In the genomic region with DNA sequence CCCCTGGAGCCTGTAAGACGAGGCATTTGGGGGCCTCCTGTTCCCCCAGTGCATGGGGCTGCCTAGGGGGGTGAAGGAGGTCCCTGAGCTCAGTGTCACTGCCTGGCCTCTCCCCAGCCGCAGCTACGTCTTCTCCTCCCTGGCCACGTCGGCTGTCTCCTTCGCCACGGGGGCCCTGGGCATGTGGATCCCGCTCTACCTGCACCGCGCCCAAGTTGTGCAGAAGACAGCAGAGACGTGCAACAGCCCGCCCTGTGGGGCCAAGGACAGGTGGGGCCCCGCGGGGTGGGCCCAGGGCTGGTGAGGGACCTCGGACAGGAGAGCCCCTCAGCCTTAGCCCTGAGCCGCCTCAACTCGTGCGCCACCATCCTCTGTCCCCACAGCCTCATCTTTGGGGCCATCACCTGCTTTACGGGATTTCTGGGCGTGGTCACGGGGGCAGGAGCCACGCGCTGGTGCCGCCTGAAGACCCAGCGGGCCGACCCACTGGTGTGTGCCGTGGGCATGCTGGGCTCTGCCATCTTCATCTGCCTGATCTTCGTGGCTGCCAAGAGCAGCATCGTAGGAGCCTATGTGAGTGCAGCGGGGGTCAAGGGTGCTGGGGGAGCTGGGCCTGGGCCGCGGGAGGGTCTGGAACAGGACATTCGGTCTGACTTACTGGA, we compare ENCODE assay signal across 28 cellular contexts. TPM values are rescaled to one million over a fixed set of nuclear protein-coding genes. Genes with fewer than 3 reads are reported as not detected.
DNase-seq lines count a peak whose midpoint lies in the region; ATAC-seq and TF ChIP-seq lines count a peak whose summit lies in the region.
"Had no signal": no experiment of that assay in that cellular context is flagged by ENCODE, and none has a peak within 500 bp of the region (broad histone marks: within the 10 kb centered on the region; RNA-seq: fewer than 3 reads in every experiment).

No MANE protein-coding gene starts in this region.

- H3K27ac Mint-ChIP-seq in endothelial cell (ENCODE audit: unreplicated experiment) (peak overlapping the region; percentile 82), GM23338 (no peak overlapping the region)
- H3K27ac Mint-ChIP-seq: activated naive CD8-positive, alpha-beta T cell treated with anti-CD3 and anti-CD28 coated beads, Interleukin-2, amount 10 ng/mL, durations not matched to agents 7 days and 5 days; activated T-helper 2 cell treated with anti-CD3 and anti-CD28 coated beads, Interferon-gamma antibody, Interleukin-2, Interleukin-4, amounts not matched to agents 10 μg/mL and 5 μg/mL and 100 μg/mL, durations not matched to agents 14 hours and 24 hours and 36 hours; nephron progenitor cell; type B pancreatic cell had no signal

- CTCF ChIA-PET in HEK293 (lab: Yijun Ruan, JAX): interaction anchor here (0.6 kb wide), 1 partner anchor 30 kb away, joined by 4 read pairs; no protein-coding TSS in a partner anchor

- no peaks in the 10 kb centered on the region for H3K9me2 ChIP-seq in GM23338 (ENCODE audit: insufficient read depth)

- POLR2A ChIA-PET in HEK293 (lab: Yijun Ruan, JAX): interaction anchor here (1.1 kb wide), 1 partner anchor 11 kb away, joined by 3 read pairs; no protein-coding TSS in a partner anchor

- no peaks in the 10 kb centered on the region for H3K79me2 ChIP-seq in GM23338 (replicated peaks; ENCODE audit: insufficient read depth)
- H3K79me2 ChIP-seq: parathyroid adenoma had no signal

- H3K27me3 Mint-ChIP-seq in endothelial cell (ENCODE audit: unreplicated experiment): peaks cover 19% of the 10 kb centered on the region
- peaks cover 70% of the 10 kb centered on the region for H3K27me3 Mint-ChIP-seq in GM23338 (ENCODE audit: insufficient read depth, low read depth, poor library complexity)

- H3K27me3 ChIP-seq in BLaER1 treated with 17β-estradiol and CSF1 and Interleukin-3, amounts not matched to agents 10 nM and 100 nM: no peaks in the 10 kb centered on the region
- peaks cover 0 to 21% (median 6%) of the 10 kb centered on the region in 3 donors for H3K27me3 ChIP-seq in sigmoid colon
- peaks cover 42% of the 10 kb centered on the region for H3K27me3 ChIP-seq in GM23338 (ENCODE audit: insufficient read depth)
- H3K27me3 ChIP-seq: right atrium auricular region had no signal

- TF ChIP-seq CTCF in HEK293 (tag by site-specific recombination; IDR thresholded peaks at IDR 0.05) (no peak), endothelial cell (IDR thresholded peaks at IDR 0.05; ENCODE audit: unreplicated experiment) (no peak), sigmoid colon (IDR thresholded peaks at IDR 0.05) (no peak), GM23338 (conservative IDR thresholded peaks at IDR 0.05; ENCODE audit: low read depth in 2 of 2) (no peak)

- H3K4me3 ChIP-seq in BLaER1 treated with 17β-estradiol and CSF1 and Interleukin-3, amounts not matched to agents 10 nM and 100 nM: no peak overlapping the region
- H3K4me3 ChIP-seq in HEK293 (ENCODE audit: low read depth, low read length): no peak overlapping the region
- no peak overlapping the region for H3K4me3 ChIP-seq in sigmoid colon
- H3K4me3 ChIP-seq in GM23338: no peak overlapping the region
- H3K4me3 ChIP-seq: lung, right atrium auricular region had no signal

- TF ChIP-seq POLR2A in sigmoid colon (IDR thresholded peaks at IDR 0.05): no peak

- 69 to 85% methylated on average over 33 of the region's 33 CpGs for WGBS in sigmoid colon, 2 donors

- H3K4me3 Mint-ChIP-seq in endothelial cell (ENCODE audit: unreplicated experiment) (peak overlapping the region; percentile 67), GM23338 (no peak overlapping the region)
- H3K4me3 Mint-ChIP-seq: activated naive CD8-positive, alpha-beta T cell treated with anti-CD3 and anti-CD28 coated beads, Interleukin-2, amount 10 ng/mL, durations not matched to agents 7 days and 5 days; CD4-positive, alpha-beta memory T cell; nephron progenitor cell; type B pancreatic cell had no signal

- intact Hi-C loops in sigmoid colon (cut with DNase I): no loop called here

- H3K9me3 ChIP-seq in BLaER1 treated with 17β-estradiol and CSF1 and Interleukin-3, amounts not matched to agents 10 nM and 100 nM (replicated peaks in 1 of 11): no peaks in the 10 kb centered on the region
- no peaks in the 10 kb centered on the region for H3K9me3 ChIP-seq in HEK293 (ENCODE audit: control insufficient read depth, insufficient read depth, low read depth, low read length)
- H3K9me3 ChIP-seq in sigmoid colon: no peaks in the 10 kb centered on the region
- H3K9me3 ChIP-seq: right atrium auricular region had no signal

- H4K20me1 ChIP-seq in BLaER1 treated with 17β-estradiol and CSF1 and Interleukin-3, amounts not matched to agents 10 nM and 100 nM: peaks cover 0 to 49% (median 17%) of the 10 kb centered on the region in 11 experiments; a peak in 18 of 22 replicates
- H4K20me1 ChIP-seq in GM23338 (replicated peaks; ENCODE audit: insufficient read depth): no peaks in the 10 kb centered on the region; the same call in 1 of the 2 replicates

- H2AFZ ChIP-seq in GM23338: no peak overlapping the region
- H2AFZ ChIP-seq: parathyroid adenoma had no signal

- no peaks in the 10 kb centered on the region for H3K9me3 Mint-ChIP-seq in endothelial cell (ENCODE audit: unreplicated experiment)
- H3K9me3 Mint-ChIP-seq in GM23338: no peaks in the 10 kb centered on the region; the same call in 2 of the 3 replicates
- H3K9me3 Mint-ChIP-seq: activated naive CD8-positive, alpha-beta T cell treated with anti-CD3 and anti-CD28 coated beads, Interleukin-2, amount 10 ng/mL, durations not matched to agents 7 days and 5 days; activated T-helper 2 cell treated with anti-CD3 and anti-CD28 coated beads, Interferon-gamma antibody, Interleukin-2, Interleukin-4, amounts not matched to agents 10 μg/mL and 5 μg/mL and 100 μg/mL, durations not matched to agents 14 hours and 24 hours and 36 hours; CD4-positive, alpha-beta memory T cell; nephron progenitor cell; type B pancreatic cell had no signal

- peaks cover 55 to 98% (median 89%) of the 10 kb centered on the region in 10 experiments for H3K4me1 ChIP-seq in BLaER1 treated with 17β-estradiol and CSF1 and Interleukin-3, amounts not matched to agents 10 nM and 100 nM
- H3K4me1 ChIP-seq in HEK293 (ENCODE audit: control insufficient read depth, insufficient read depth, low read length) (no peaks in the 10 kb centered on the region), sigmoid colon (peaks cover 0 to 34% (median 22%) of the 10 kb centered on the region in 4 donors), GM23338 (ENCODE audit: insufficient read depth) (peaks cover 7% of the 10 kb centered on the region; the same call in 1 of the 2 replicates)
- H3K4me1 ChIP-seq: foreskin keratinocyte had no signal

- peaks cover 10% of the 10 kb centered on the region for H3F3A ChIP-seq in GM23338 (replicated peaks; ENCODE audit: low read depth)

- 0 out of 22 replicates have a peak overlapping the region, but pooled peaks of 1 of the 11 experiments have one; percentile 13 for H3K9ac ChIP-seq in BLaER1 treated with 17β-estradiol and CSF1 and Interleukin-3, amounts not matched to agents 10 nM and 100 nM
- H3K9ac ChIP-seq: parathyroid adenoma had no signal

- no peak for DNase-seq in endothelial cell (ENCODE audit: low spot score)
- no peak for DNase-seq in sigmoid colon
- no peak for DNase-seq in NCI-H2107 (lab: John Stamatoyannopoulos, UW)
- no peak for DNase-seq in stimulated activated CD4-positive, alpha-beta T cell treated with anti-CD3 and anti-CD28 coated beads, Interleukin-2, amount 100 ng/mL, for 48 hours
- no peak for DNase-seq in GM23338 (ENCODE audit: low spot score)
- DNase-seq: activated CD4-positive, alpha-beta T cell treated with anti-CD3 and anti-CD28 coated beads, Interleukin-2, amount 50 U/mL, for 1 hour; cerebellar nuclear complex; erythroblast; foreskin keratinocyte; GOT3; NCI-H1092; NCI-H187 treated with DMSO at 0.1 percent for 48 hours; nephron progenitor cell; stimulated activated CD4-positive, alpha-beta T cell treated with anti-CD3 and anti-CD28 coated beads, Interleukin-12 subunit alpha, Interleukin-12 subunit beta, amount 100 ng/mL, for 4 hours; stimulated activated CD4-positive, alpha-beta T cell treated with anti-CD3 and anti-CD28 coated beads, Interleukin-4, amount 100 ng/mL, for 4 hours; stimulated activated naive CD4-positive, alpha-beta T cell treated with Interleukin-2 at 50 U/mL for 16 hours had no signal

- peaks cover 20% of the 10 kb centered on the region for H3K36me3 Mint-ChIP-seq in endothelial cell (ENCODE audit: low read depth, unreplicated experiment)
- peaks cover 5% of the 10 kb centered on the region; the same call in 2 of the 3 replicates for H3K36me3 Mint-ChIP-seq in GM23338 (ENCODE audit: low read depth)
- H3K36me3 Mint-ChIP-seq: activated naive CD8-positive, alpha-beta T cell treated with anti-CD3 and anti-CD28 coated beads, Interleukin-2, amount 10 ng/mL, durations not matched to agents 7 days and 5 days had no signal

- peaks cover 43% of the 10 kb centered on the region for H3K4me1 Mint-ChIP-seq in endothelial cell (ENCODE audit: unreplicated experiment)
- peaks cover 18% of the 10 kb centered on the region for H3K4me1 Mint-ChIP-seq in GM23338

- H3K27ac ChIP-seq in BLaER1 treated with 17β-estradiol and CSF1 and Interleukin-3, amounts not matched to agents 10 nM and 100 nM: peak overlapping the region in 1 of 11 experiments; percentile 26; a peak in 1 of 22 replicates
- no peak overlapping the region for H3K27ac ChIP-seq in HEK293 (ENCODE audit: extremely low read depth, low read depth, low read length)
- H3K27ac ChIP-seq in sigmoid colon: peak overlapping the region; percentile 51 to 72 (median 61)
- no peak overlapping the region for H3K27ac ChIP-seq in GM23338 (ENCODE audit: low read depth)
- H3K27ac ChIP-seq: foreskin keratinocyte, VCaP had no signal

- TF ChIP-seq EP300 in sigmoid colon (IDR thresholded peaks at IDR 0.05): no peak

- peak overlapping the region in 8 of 11 experiments; percentile 7 to 92 (median 80); a peak in 11 of 22 replicates for H3K4me2 ChIP-seq in BLaER1 treated with 17β-estradiol and CSF1 and Interleukin-3, amounts not matched to agents 10 nM and 100 nM
- H3K4me2 ChIP-seq in GM23338: no peak overlapping the region

- ATAC-seq in GM23338: no peak
- no peak for ATAC-seq in HG03378 (IDR thresholded peaks at IDR 0.05; ENCODE audit: unreplicated experiment)
- ATAC-seq: foreskin keratinocyte had no signal

- H3K36me3 ChIP-seq in BLaER1 treated with 17β-estradiol and CSF1 and Interleukin-3, amounts not matched to agents 10 nM and 100 nM: peaks cover 0 to 13% (median 10%) of the 10 kb centered on the region in 11 experiments; a peak in 16 of 22 replicates
- peaks cover 0 to 11% of the 10 kb centered on the region in 2 experiments; a peak in 1 of 3 replicates for H3K36me3 ChIP-seq in HEK293 (ENCODE audit: control insufficient read depth in 2 of 2, insufficient read depth in 1 of 2, low read length in 2 of 2)
- no peaks in the 10 kb centered on the region for H3K36me3 ChIP-seq in sigmoid colon
- H3K36me3 ChIP-seq in GM23338 (ENCODE audit: insufficient read depth): no peaks in the 10 kb centered on the region

RNA-seq across cellular contexts. Expression of gene MYBBP1A, which starts 22.2 kb away (rescaled TPM):
- total RNA-seq in endothelial cell (ENCODE audit: unreplicated experiment): 32.4 TPM
- total RNA-seq in sigmoid colon: 10 to 100 TPM; 23.2 to 32.4 (median 27.4) TPM
- 10 to 100 TPM in 1 of 3 donors, 1 to 10 TPM in 2; 6.6 to 44.5 (median 7.4) TPM for polyA plus RNA-seq in sigmoid colon
- total RNA-seq in GM23338 (2014; rRNA removed; shearing (Covaris generic)): 169 and 213 TPM in 2 replicates
- polyA plus RNA-seq in GM23338 (2016; fragmentation: Nextera tagmentation; extraction: Ambion mirVana): 66.4 and 70.7 TPM in 2 replicates

RNA-seq across cellular contexts. Expression of gene GGT6, which starts 27.4 kb away (rescaled TPM):
- total RNA-seq in endothelial cell (ENCODE audit: unreplicated experiment): not detected
- 1 to 10 TPM in 1 of 4 donors, under 1 TPM in 1, not detected in 2; 0.71 to 3.0 TPM for total RNA-seq in sigmoid colon
- 10 to 100 TPM; 22.2 to 94.4 (median 28.4) TPM for polyA plus RNA-seq in sigmoid colon
- 0.24 TPM in 1 of 2 replicates, not detected in the other for total RNA-seq in GM23338 (2014; rRNA removed; shearing (Covaris generic))
- 0.12 TPM in 1 of 2 replicates, not detected in the other for polyA plus RNA-seq in GM23338 (2016; fragmentation: Nextera tagmentation; extraction: Ambion mirVana)
- total RNA-seq: activated naive CD8-positive, alpha-beta T cell treated with anti-CD3 and anti-CD28 coated beads, Interleukin-2, amount 10 ng/mL, durations not matched to agents 7 days and 5 days; activated T-helper 2 cell treated with anti-CD3 and anti-CD28 coated beads, Interferon-gamma antibody, Interleukin-2, Interleukin-4, amounts not matched to agents 10 μg/mL and 5 μg/mL and 100 μg/mL, durations not matched to agents 14 hours and 24 hours and 36 hours; CD4-positive, alpha-beta memory T cell; LHCN-M2; right atrium auricular region had no signal
- polyA plus RNA-seq: CD4-positive, alpha-beta memory T cell had no signal

RNA-seq across cellular contexts. Expression of gene SPNS2, which starts 34.3 kb away (rescaled TPM):
- 187 TPM for total RNA-seq in endothelial cell (ENCODE audit: unreplicated experiment)
- total RNA-seq in sigmoid colon: 10 to 100 TPM in 1 of 4 donors, 1 to 10 TPM in 3; 5.3 to 10.8 (median 8.3) TPM
- 10 to 100 TPM in 2 of 3 donors, 1 to 10 TPM in 1; 6.6 to 40.5 (median 12.0) TPM for polyA plus RNA-seq in sigmoid colon
- 0.78 and 2.3 TPM in 2 replicates for total RNA-seq in GM23338 (2014; rRNA removed; shearing (Covaris generic))
- 1.4 and 1.7 TPM in 2 replicates for polyA plus RNA-seq in GM23338 (2016; fragmentation: Nextera tagmentation; extraction: Ambion mirVana)

RNA-seq across cellular contexts. Expression of gene SMTNL2, which starts 51.3 kb away (rescaled TPM):
- total RNA-seq in endothelial cell (ENCODE audit: unreplicated experiment) (0.59 TPM), sigmoid colon (1 to 10 TPM in 3 of 4 donors, under 1 TPM in 1; 0.33 to 1.9 (median 1.6) TPM)
- polyA plus RNA-seq in sigmoid colon (under 1 TPM in 2 of 3 donors, not detected in 1; 0.45 to 0.60 TPM), GM23338 (2016; fragmentation: Nextera tagmentation; extraction: Ambion mirVana) (1.3 and 3.1 TPM in 2 replicates)
- total RNA-seq in GM23338 (2014; rRNA removed; shearing (Covaris generic)): 1.7 and 4.3 TPM in 2 replicates
- total RNA-seq: activated naive CD8-positive, alpha-beta T cell treated with anti-CD3 and anti-CD28 coated beads, Interleukin-2, amount 10 ng/mL, durations not matched to agents 7 days and 5 days; activated T-helper 2 cell treated with anti-CD3 and anti-CD28 coated beads, Interferon-gamma antibody, Interleukin-2, Interleukin-4, amounts not matched to agents 10 μg/mL and 5 μg/mL and 100 μg/mL, durations not matched to agents 14 hours and 24 hours and 36 hours; CD4-positive, alpha-beta memory T cell; foreskin keratinocyte; LHCN-M2 had no signal
- polyA plus RNA-seq: CD4-positive, alpha-beta memory T cell; foreskin keratinocyte had no signal

Comparison
In these comparisons a context has a peak if more than half of its experiments do, and no peak if none do; other contexts are left out.
1. H3K27ac ChIP-seq: peak in sigmoid colon (4 of 4); none in HEK293 (single experiment) and GM23338 (single experiment).
2. RNA of gene SPNS2, which starts 34.3 kb away (total RNA-seq): 187 TPM in endothelial cell (single experiment); 5.3 to 10.8 TPM in sigmoid colon and 0.78 to 2.3 TPM in GM23338; every median in the first group is over 10 times any median in the second.